Comparison of ENCODE assay signal across 10 cellular contexts in the genomic region with DNA sequence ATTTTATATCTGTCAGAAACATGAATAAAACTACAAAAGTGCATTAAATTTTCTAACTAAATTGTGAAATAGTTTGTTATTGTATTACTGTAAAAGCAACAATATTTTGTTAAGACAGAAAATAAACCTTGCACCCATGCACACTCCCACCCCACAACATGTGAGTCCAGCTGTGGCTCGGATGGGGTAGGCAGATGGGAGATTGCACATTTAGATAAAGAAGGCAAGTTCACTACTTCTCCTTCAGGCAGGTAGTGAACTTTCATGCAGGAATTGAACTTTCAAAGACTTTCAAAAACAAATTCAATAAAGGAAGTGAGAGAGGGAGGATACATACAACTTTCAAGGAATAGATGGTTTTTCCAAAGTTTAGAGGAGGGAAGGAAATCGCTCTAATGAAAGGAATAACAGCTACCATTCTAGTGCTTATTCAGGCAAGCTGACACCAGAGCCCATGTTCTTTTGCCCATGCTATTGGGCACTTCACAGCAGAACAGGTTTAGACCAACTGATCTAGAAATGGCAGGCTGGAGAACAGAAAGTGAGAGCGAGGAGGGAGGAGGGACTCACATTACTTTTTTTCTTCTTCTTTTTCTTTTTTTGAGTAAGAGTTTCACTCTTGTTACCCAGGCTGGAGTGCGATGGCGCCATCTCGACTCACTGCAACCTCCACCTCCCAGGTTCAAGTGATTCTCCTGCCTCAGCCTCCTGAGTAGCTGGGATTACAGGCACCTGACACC.
DNase-seq lines count a peak whose midpoint lies in the region; ATAC-seq lines count a peak whose summit lies in the region.
"Had no signal": no experiment of that assay in that cellular context is flagged by ENCODE, and none has a peak within 500 bp of the region (broad histone marks: within the 10 kb centered on the region; RNA-seq: fewer than 3 reads in every experiment).

No MANE protein-coding gene starts in this region.

- DNase-seq in activated T-cell treated with anti-CD3 and anti-CD28 coated beads for 48 hours (ENCODE audit: low read depth), result peak; percentile 15
- DNase-seq in activated T-cell treated with anti-CD3 and anti-CD28 coated beads for 4 hours, result no peak
- DNase-seq in stimulated activated CD4-positive, alpha-beta T cell treated with anti-CD3 and anti-CD28 coated beads, Interleukin-4, amount 100 ng/mL, for 48 hours (ENCODE audit: low read depth in 2 of 2), result peak; percentile 25 to 30
- DNase-seq in head of caudate nucleus, result no peak
- no peak for DNase-seq in NCI-H187 treated with DMSO at 0.1 percent for 48 hours (lab: John Stamatoyannopoulos, UW)
- no peak for DNase-seq in cortex of kidney (lab: John Stamatoyannopoulos, UW)
- DNase-seq: foreskin keratinocyte, testis had no signal

- peak; percentile 32 for ATAC-seq in GM21825 (IDR thresholded peaks at IDR 0.05; ENCODE audit: unreplicated experiment)
- peak; percentile 53 for ATAC-seq in HG03575 (IDR thresholded peaks at IDR 0.05; ENCODE audit: extremely low read depth, insufficient number of reproducible peaks, low FRiP score, unreplicated experiment)
- ATAC-seq: foreskin keratinocyte had no signal

- intact Hi-C loops in head of caudate nucleus (cut with DNase I), result no loop called here

Comparison
In these comparisons a context has a peak if more than half of its experiments do, and no peak if none do; other contexts are left out.
1. DNase-seq: peak in activated T-cell treated with anti-CD3 and anti-CD28 coated beads for 48 hours (single experiment) and stimulated activated CD4-positive, alpha-beta T cell treated with anti-CD3 and anti-CD28 coated beads, Interleukin-4, amount 100 ng/mL, for 48 hours (2 of 2); none in activated T-cell treated with anti-CD3 and anti-CD28 coated beads for 4 hours (single experiment), head of caudate nucleus (0 of 42), NCI-H187 treated with DMSO at 0.1 percent for 48 hours (single experiment) and cortex of kidney (single experiment).